ENCODE assay signal across 14 cellular contexts in genomic region chr5:52893105-52893504, GRCh38.
DNase-seq lines count a peak whose midpoint lies in the region; ATAC-seq and TF ChIP-seq lines count a peak whose summit lies in the region.
"Had no signal": no experiment of that assay in that cellular context is flagged by ENCODE, and none has a peak within 500 bp of the region (broad histone marks: within the 10 kb centered on the region; RNA-seq: fewer than 3 reads in every experiment).

No MANE protein-coding gene starts in this region.

- no peak overlapping the region for H3K4me3 Mint-ChIP-seq in activated naive CD8-positive, alpha-beta T cell treated with anti-CD3 and anti-CD28 coated beads for 36 hours
- H3K4me3 Mint-ChIP-seq: WTC11 had no signal

- DNase-seq in AG04450 (ENCODE audit: low read depth, low spot score) (peak; percentile 44), RWPE2 (ENCODE audit: low spot score) (no peak), fibroblast of mammary gland (ENCODE audit: low read depth) (peak; percentile 84), non-pigmented ciliary epithelial cell (ENCODE audit: low read depth) (peak; percentile 55), Kasumi-1 (lab: John Stamatoyannopoulos, UW) (no peak), hepatocyte (ENCODE audit: low spot score) (no peak)
- DNase-seq in activated naive CD8-positive, alpha-beta T cell treated with anti-CD3 and anti-CD28 coated beads for 36 hours, result no peak
- DNase-seq: effector CD4-positive, alpha-beta T cell; NCI-H2029; retina; stimulated activated CD8-positive, alpha-beta memory T cell treated with anti-CD3 and anti-CD28 coated beads, Interleukin-4, amount 100 ng/mL, for 48 hours had no signal

- no peaks in the 10 kb centered on the region for H3K9me2 ChIP-seq in hepatocyte (replicated peaks; ENCODE audit: insufficient read depth)

- H3K4me3 ChIP-seq in AG04450 (ENCODE audit: low read depth, low read length), result no peak overlapping the region
- H3K4me3 ChIP-seq in RWPE2 (ENCODE audit: severe bottlenecking), result no peak overlapping the region
- H3K4me3 ChIP-seq in fibroblast of mammary gland (ENCODE audit: control insufficient read depth, low read depth, low read length), result no peak overlapping the region
- H3K4me3 ChIP-seq in hepatocyte, result no peak overlapping the region
- H3K4me3 ChIP-seq: BLaER1 had no signal

- TF ChIP-seq CTCF in AG04450 (IDR thresholded peaks at IDR 0.05; ENCODE audit: low read depth, low read length) (no peak), RWPE2 (IDR thresholded peaks at IDR 0.05; ENCODE audit: poor library complexity, severe bottlenecking) (no peak), fibroblast of mammary gland (conservative IDR thresholded peaks at IDR 0.05; ENCODE audit: control insufficient read depth, insufficient read depth, low read depth, low read length) (no peak), hepatocyte (IDR thresholded peaks at IDR 0.05; ENCODE audit: poor library complexity) (no peak)

- peaks cover under 1% of the 10 kb centered on the region for H3K36me3 Mint-ChIP-seq in activated naive CD8-positive, alpha-beta T cell treated with anti-CD3 and anti-CD28 coated beads for 36 hours
- H3K36me3 Mint-ChIP-seq: WTC11 had no signal

- H3K36me3 ChIP-seq in RWPE2 (ENCODE audit: low read depth) (no peaks in the 10 kb centered on the region), hepatocyte (replicated peaks; ENCODE audit: insufficient read depth, low read depth) (no peaks in the 10 kb centered on the region)
- H3K36me3 ChIP-seq: BLaER1 had no signal

- no peaks in the 10 kb centered on the region for H3K9me3 ChIP-seq in AG04450 (ENCODE audit: control insufficient read depth, insufficient read depth, low read length)
- no peaks in the 10 kb centered on the region for H3K9me3 ChIP-seq in RWPE2 (ENCODE audit: severe bottlenecking)
- no peaks in the 10 kb centered on the region for H3K9me3 ChIP-seq in hepatocyte (ENCODE audit: low read depth)
- H3K9me3 ChIP-seq: BLaER1 had no signal

- H3K27ac ChIP-seq in AG04450 (ENCODE audit: low read depth, low read length) (no peak overlapping the region), RWPE2 (ENCODE audit: poor library complexity, severe bottlenecking) (no peak overlapping the region), hepatocyte (no peak overlapping the region)
- H3K27ac ChIP-seq: BLaER1 had no signal

- CTCF ChIA-PET in AG04450 (lab: Charles Lee), result no interaction called here

- H3K4me2 ChIP-seq in hepatocyte, result no peak overlapping the region
- H3K4me2 ChIP-seq: BLaER1 had no signal

- H2AFZ ChIP-seq in hepatocyte, result no peak overlapping the region

- H3K79me2 ChIP-seq in hepatocyte, result no peaks in the 10 kb centered on the region

- H3K4me1 Mint-ChIP-seq in activated naive CD8-positive, alpha-beta T cell treated with anti-CD3 and anti-CD28 coated beads for 36 hours, result peaks cover 4% of the 10 kb centered on the region

- H4K20me1 ChIP-seq in hepatocyte (ENCODE audit: insufficient read depth, poor library complexity, severe bottlenecking), result no peaks in the 10 kb centered on the region
- H4K20me1 ChIP-seq: BLaER1 had no signal

- no peaks in the 10 kb centered on the region for H3K27me3 ChIP-seq in AG04450 (ENCODE audit: control insufficient read depth, insufficient read depth, low read length)
- peaks cover 5% of the 10 kb centered on the region for H3K27me3 ChIP-seq in RWPE2 (ENCODE audit: insufficient read depth, poor library complexity, severe bottlenecking)
- no peaks in the 10 kb centered on the region for H3K27me3 ChIP-seq in hepatocyte
- H3K27me3 ChIP-seq: BLaER1 had no signal

- no peak overlapping the region for H3K27ac Mint-ChIP-seq in activated naive CD8-positive, alpha-beta T cell treated with anti-CD3 and anti-CD28 coated beads for 36 hours
- H3K27ac Mint-ChIP-seq: WTC11 had no signal

- H3K27me3 Mint-ChIP-seq in activated naive CD8-positive, alpha-beta T cell treated with anti-CD3 and anti-CD28 coated beads for 36 hours, result no peaks in the 10 kb centered on the region

- 0 out of 3 replicates have a peak, but pooled peaks have one; percentile 36 for ATAC-seq in RWPE2 (ENCODE audit: low read depth)
- no peak for ATAC-seq in HG02763 (IDR thresholded peaks at IDR 0.05; ENCODE audit: unreplicated experiment)
- ATAC-seq: WTC11 had no signal

- POLR2A ChIA-PET in AG04450 (lab: Yijun Ruan, JAX), result no interaction called here

- H3K4me1 ChIP-seq in RWPE2 (ENCODE audit: insufficient read depth, poor library complexity, severe bottlenecking), result peaks cover 4% of the 10 kb centered on the region
- peaks cover 25% of the 10 kb centered on the region for H3K4me1 ChIP-seq in hepatocyte (ENCODE audit: insufficient read depth)

- no peaks in the 10 kb centered on the region for H3K9me3 Mint-ChIP-seq in activated naive CD8-positive, alpha-beta T cell treated with anti-CD3 and anti-CD28 coated beads for 36 hours
- H3K9me3 Mint-ChIP-seq: WTC11 had no signal

Comparison
In these comparisons a context has a peak if more than half of its experiments do, and no peak if none do; other contexts are left out.
1. DNase-seq: peak in AG04450 (single experiment), fibroblast of mammary gland (single experiment) and non-pigmented ciliary epithelial cell (single experiment); none in RWPE2 (single experiment), Kasumi-1 (0 of 2), hepatocyte (single experiment) and activated naive CD8-positive, alpha-beta T cell treated with anti-CD3 and anti-CD28 coated beads for 36 hours (single experiment).